ENCODE assay signal across 20 cellular contexts in genomic region chr5:73367650-73368049, GRCh38.
DNase-seq lines count a peak whose midpoint lies in the region; ATAC-seq lines count a peak whose summit lies in the region.
"Had no signal": no experiment of that assay in that cellular context is flagged by ENCODE, and none has a peak within 500 bp of the region (broad histone marks: within the 10 kb centered on the region; RNA-seq: fewer than 3 reads in every experiment).

No MANE protein-coding gene starts in this region.

- H3K79me1 ChIP-seq in mesenchymal stem cell (replicated peaks; ENCODE audit: low read length, poor library complexity, severe bottlenecking), result no peaks in the 10 kb centered on the region

- no peak overlapping the region for H3K4me2 ChIP-seq in mesenchymal stem cell (ENCODE audit: low read length, poor library complexity, severe bottlenecking)

- no peak overlapping the region for H4K91ac ChIP-seq in mesenchymal stem cell (ENCODE audit: low read length)

- peak overlapping the region; percentile 38 to 54 for H2BK12ac ChIP-seq in mesenchymal stem cell (ENCODE audit: low read length in 2 of 2)

- H4K8ac ChIP-seq in mesenchymal stem cell (ENCODE audit: low read length), result no peak overlapping the region

- H2AK5ac ChIP-seq in mesenchymal stem cell (ENCODE audit: low read length, severe bottlenecking), result peak overlapping the region; percentile 31

- ATAC-seq in GM19395 (IDR thresholded peaks at IDR 0.05; ENCODE audit: unreplicated experiment) (no peak), GM19328 (IDR thresholded peaks at IDR 0.05; ENCODE audit: unreplicated experiment) (no peak), HG03159 (IDR thresholded peaks at IDR 0.05; ENCODE audit: unreplicated experiment) (no peak)
- ATAC-seq: right cardiac atrium had no signal

- no peaks in the 10 kb centered on the region for H3K36me3 ChIP-seq in mesenchymal stem cell (ENCODE audit: control insufficient read depth in 1 of 2, insufficient read depth in 2 of 2, low read depth in 1 of 2, low read length in 2 of 2)
- H3K36me3 ChIP-seq: cardiac muscle cell, esophagus squamous epithelium, ovary had no signal

- H2AFZ ChIP-seq in mesenchymal stem cell (ENCODE audit: low read depth, low read length), result no peak overlapping the region

- peak overlapping the region in 1 of 2 experiments; percentile 90 for H3K18ac ChIP-seq in mesenchymal stem cell (ENCODE audit: low read depth in 1 of 2, low read length in 2 of 2)

- H3K4ac ChIP-seq in mesenchymal stem cell (ENCODE audit: low read depth in 1 of 2, low read length in 2 of 2), result no peak overlapping the region

- peak overlapping the region in 1 of 2 experiments; percentile 5 for H3K23ac ChIP-seq in mesenchymal stem cell (ENCODE audit: low read length in 2 of 2)

- H3K27ac ChIP-seq in mesenchymal stem cell (ENCODE audit: low read length, poor library complexity, severe bottlenecking), result no peak overlapping the region
- H3K27ac ChIP-seq: cardiac muscle cell, esophagus squamous epithelium, ovary, testis had no signal

- no peak overlapping the region for H3K9ac ChIP-seq in mesenchymal stem cell (ENCODE audit: low read length)

- peaks cover 14% of the 10 kb centered on the region for H3K4me1 ChIP-seq in mesenchymal stem cell (ENCODE audit: control insufficient read depth, insufficient read depth, low read depth, low read length)
- H3K4me1 ChIP-seq: testis had no signal

- no peaks in the 10 kb centered on the region for H3K9me3 ChIP-seq in mesenchymal stem cell (ENCODE audit: control insufficient read depth, low read length)
- H3K9me3 ChIP-seq: esophagus squamous epithelium, ovary, testis had no signal

- H3K27me3 ChIP-seq in mesenchymal stem cell (ENCODE audit: control insufficient read depth in 1 of 2, insufficient read depth in 1 of 2, low read length in 2 of 2), result no peaks in the 10 kb centered on the region
- H3K27me3 ChIP-seq: cardiac muscle cell, ovary, testis had no signal

- WGBS in mesenchymal stem cell, result 93% methylated on average over 2 of the region's 2 CpGs

- no peak overlapping the region for H2BK15ac ChIP-seq in mesenchymal stem cell (ENCODE audit: low read depth, poor library complexity, severe bottlenecking)

- DNase-seq in H4 (ENCODE audit: low spot score), result peak; percentile 64
- DNase-seq in LHCN-M2 (ENCODE audit: low read depth), result peak; percentile 59
- DNase-seq in astrocyte of the hippocampus (ENCODE audit: low read depth, low spot score), result peak; percentile 67
- DNase-seq in mesenchymal stem cell, result peak; percentile 53
- no peak for DNase-seq in NCI-H1436 treated with DMSO at 0.1 percent for 48 hours (lab: John Stamatoyannopoulos, UW)
- DNase-seq: activated CD4-positive, alpha-beta T cell treated with anti-CD3 and anti-CD28 coated beads for 1 hour; esophagus squamous epithelium; islet precursor cell; NCI-H1417 treated with DMSO at 0.1 percent for 48 hours; NK-92 treated with Interleukin-12 subunit alpha and Interleukin-12 subunit beta, amount 100 ng/mL, for 24 hours; ovary; right cardiac atrium; stimulated activated CD4-positive, alpha-beta T cell treated with anti-CD3 and anti-CD28 coated beads, Interleukin-4, amount 100 ng/mL, for 4 hours; stimulated activated naive CD4-positive, alpha-beta T cell; T-helper 1 cell; testis had no signal

- H2BK5ac ChIP-seq in mesenchymal stem cell (ENCODE audit: low read depth, low read length, poor library complexity, severe bottlenecking), result no peak overlapping the region

- H3K14ac ChIP-seq in mesenchymal stem cell (ENCODE audit: low read length in 2 of 2), result no peak overlapping the region

- H2BK120ac ChIP-seq in mesenchymal stem cell (ENCODE audit: low read depth, low read length), result no peak overlapping the region

- no peak overlapping the region for H3K4me3 ChIP-seq in mesenchymal stem cell (ENCODE audit: insufficient read depth in 1 of 2, low read depth in 1 of 2, low read length in 2 of 2)
- H3K4me3 ChIP-seq: cardiac muscle cell, esophagus squamous epithelium, ovary, testis had no signal
